2 cellular contexts compared by ENCODE assay signal in the genomic region with DNA sequence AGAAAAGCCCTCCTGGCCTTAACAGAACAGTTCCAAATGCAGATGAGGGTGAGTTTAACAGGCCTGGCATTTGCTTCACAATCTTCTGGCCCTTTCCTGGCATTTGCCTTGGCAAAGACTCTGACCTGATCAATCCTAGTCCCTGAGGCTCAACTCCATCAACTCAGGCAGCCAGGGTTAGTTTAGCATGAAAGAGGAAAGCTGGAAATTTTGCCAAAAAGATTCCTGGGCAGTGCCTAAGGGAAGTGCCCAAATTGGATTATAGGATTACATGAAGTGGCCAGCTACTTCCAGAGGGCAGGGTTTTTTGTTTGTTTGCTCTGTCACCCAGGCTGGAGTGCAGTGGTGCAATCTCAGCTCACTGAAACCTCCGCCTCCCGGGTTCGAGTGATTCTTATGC.
TF ChIP-seq lines count a peak whose summit lies in the region.

No MANE protein-coding gene starts in this region.

TF ChIP-seq in A549, 52 proteins besides CTCF, POLR2A, EP300 and RAD21:
- TF ChIP-seq ZFP36 (IDR thresholded peaks at IDR 0.05; ENCODE audit: borderline replicate concordance, partially characterized antibody) (no peak), RCOR1 (IDR thresholded peaks at IDR 0.05; ENCODE audit: low read depth, low read length) (no peak), NPAS2 (CRISPR knock-in tag; IDR thresholded peaks at IDR 0.05; ENCODE audit: borderline replicate concordance) (no peak), CBX2 (IDR thresholded peaks at IDR 0.05; ENCODE audit: borderline replicate concordance, low read depth) (no peak)
- TF ChIP-seq, protein P1, sequence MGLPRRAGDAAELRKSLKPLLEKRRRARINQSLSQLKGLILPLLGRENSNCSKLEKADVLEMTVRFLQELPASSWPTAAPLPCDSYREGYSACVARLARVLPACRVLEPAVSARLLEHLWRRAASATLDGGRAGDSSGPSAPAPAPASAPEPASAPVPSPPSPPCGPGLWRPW (IDR thresholded peaks at IDR 0.05): no peak

TF ChIP-seq in GM23338, 12 proteins besides CTCF, POLR2A, EP300 and RAD21:
- TF ChIP-seq JUNB (IDR thresholded peaks at IDR 0.05; ENCODE audit: unreplicated experiment) (no peak), CREB1 (CRISPR knock-in tag; IDR thresholded peaks at IDR 0.05; ENCODE audit: low read depth) (no peak), EZH2 (IDR thresholded peaks at IDR 0.05; ENCODE audit: low read depth, unreplicated experiment) (no peak), EZH2phosphoT487 (IDR thresholded peaks at IDR 0.05; ENCODE audit: unreplicated experiment) (no peak), POLR2AphosphoS5 (IDR thresholded peaks at IDR 0.05; ENCODE audit: low read depth) (no peak), NANOG (IDR thresholded peaks at IDR 0.05; ENCODE audit: borderline replicate concordance) (no peak), ZNF331 (CRISPR knock-in tag; IDR thresholded peaks at IDR 0.05; ENCODE audit: low read depth) (no peak), ZNF114 (CRISPR knock-in tag; IDR thresholded peaks at IDR 0.05) (no peak)
- TF ChIP-seq, protein P2, sequence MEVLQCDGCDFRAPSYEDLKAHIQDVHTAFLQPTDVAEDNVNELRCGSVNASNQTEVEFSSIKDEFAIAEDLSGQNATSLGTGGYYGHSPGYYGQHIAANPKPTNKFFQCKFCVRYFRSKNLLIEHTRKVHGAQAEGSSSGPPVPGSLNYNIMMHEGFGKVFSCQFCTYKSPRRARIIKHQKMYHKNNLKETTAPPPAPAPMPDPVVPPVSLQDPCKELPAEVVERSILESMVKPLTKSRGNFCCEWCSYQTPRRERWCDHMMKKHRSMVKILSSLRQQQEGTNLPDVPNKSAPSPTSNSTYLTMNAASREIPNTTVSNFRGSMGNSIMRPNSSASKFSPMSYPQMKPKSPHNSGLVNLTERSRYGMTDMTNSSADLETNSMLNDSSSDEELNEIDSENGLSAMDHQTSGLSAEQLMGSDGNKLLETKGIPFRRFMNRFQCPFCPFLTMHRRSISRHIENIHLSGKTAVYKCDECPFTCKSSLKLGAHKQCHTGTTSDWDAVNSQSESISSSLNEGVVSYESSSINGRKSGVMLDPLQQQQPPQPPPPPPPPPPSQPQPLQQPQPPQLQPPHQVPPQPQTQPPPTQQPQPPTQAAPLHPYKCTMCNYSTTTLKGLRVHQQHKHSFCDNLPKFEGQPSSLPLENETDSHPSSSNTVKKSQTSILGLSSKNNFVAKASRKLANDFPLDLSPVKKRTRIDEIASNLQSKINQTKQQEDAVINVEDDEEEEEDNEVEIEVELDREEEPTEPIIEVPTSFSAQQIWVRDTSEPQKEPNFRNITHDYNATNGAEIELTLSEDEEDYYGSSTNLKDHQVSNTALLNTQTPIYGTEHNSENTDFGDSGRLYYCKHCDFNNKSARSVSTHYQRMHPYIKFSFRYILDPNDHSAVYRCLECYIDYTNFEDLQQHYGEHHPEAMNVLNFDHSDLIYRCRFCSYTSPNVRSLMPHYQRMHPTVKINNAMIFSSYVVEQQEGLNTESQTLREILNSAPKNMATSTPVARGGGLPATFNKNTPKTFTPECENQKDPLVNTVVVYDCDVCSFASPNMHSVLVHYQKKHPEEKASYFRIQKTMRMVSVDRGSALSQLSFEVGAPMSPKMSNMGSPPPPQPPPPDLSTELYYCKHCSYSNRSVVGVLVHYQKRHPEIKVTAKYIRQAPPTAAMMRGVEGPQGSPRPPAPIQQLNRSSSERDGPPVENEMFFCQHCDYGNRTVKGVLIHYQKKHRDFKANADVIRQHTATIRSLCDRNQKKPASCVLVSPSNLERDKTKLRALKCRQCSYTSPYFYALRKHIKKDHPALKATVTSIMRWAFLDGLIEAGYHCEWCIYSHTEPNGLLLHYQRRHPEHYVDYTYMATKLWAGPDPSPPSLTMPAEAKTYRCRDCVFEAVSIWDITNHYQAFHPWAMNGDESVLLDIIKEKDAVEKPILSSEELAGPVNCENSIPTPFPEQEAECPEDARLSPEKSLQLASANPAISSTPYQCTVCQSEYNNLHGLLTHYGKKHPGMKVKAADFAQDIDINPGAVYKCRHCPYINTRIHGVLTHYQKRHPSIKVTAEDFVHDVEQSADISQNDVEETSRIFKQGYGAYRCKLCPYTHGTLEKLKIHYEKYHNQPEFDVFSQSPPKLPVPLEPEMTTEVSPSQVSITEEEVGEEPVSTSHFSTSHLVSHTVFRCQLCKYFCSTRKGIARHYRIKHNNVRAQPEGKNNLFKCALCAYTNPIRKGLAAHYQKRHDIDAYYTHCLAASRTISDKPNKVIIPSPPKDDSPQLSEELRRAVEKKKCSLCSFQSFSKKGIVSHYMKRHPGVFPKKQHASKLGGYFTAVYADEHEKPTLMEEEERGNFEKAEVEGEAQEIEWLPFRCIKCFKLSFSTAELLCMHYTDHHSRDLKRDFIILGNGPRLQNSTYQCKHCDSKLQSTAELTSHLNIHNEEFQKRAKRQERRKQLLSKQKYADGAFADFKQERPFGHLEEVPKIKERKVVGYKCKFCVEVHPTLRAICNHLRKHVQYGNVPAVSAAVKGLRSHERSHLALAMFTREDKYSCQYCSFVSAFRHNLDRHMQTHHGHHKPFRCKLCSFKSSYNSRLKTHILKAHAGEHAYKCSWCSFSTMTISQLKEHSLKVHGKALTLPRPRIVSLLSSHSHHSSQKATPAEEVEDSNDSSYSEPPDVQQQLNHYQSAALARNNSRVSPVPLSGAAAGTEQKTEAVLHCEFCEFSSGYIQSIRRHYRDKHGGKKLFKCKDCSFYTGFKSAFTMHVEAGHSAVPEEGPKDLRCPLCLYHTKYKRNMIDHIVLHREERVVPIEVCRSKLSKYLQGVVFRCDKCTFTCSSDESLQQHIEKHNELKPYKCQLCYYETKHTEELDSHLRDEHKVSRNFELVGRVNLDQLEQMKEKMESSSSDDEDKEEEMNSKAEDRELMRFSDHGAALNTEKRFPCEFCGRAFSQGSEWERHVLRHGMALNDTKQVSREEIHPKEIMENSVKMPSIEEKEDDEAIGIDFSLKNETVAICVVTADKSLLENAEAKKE (CRISPR knock-in tag; IDR thresholded peaks at IDR 0.05): no peak
- TF ChIP-seq, protein P3, sequence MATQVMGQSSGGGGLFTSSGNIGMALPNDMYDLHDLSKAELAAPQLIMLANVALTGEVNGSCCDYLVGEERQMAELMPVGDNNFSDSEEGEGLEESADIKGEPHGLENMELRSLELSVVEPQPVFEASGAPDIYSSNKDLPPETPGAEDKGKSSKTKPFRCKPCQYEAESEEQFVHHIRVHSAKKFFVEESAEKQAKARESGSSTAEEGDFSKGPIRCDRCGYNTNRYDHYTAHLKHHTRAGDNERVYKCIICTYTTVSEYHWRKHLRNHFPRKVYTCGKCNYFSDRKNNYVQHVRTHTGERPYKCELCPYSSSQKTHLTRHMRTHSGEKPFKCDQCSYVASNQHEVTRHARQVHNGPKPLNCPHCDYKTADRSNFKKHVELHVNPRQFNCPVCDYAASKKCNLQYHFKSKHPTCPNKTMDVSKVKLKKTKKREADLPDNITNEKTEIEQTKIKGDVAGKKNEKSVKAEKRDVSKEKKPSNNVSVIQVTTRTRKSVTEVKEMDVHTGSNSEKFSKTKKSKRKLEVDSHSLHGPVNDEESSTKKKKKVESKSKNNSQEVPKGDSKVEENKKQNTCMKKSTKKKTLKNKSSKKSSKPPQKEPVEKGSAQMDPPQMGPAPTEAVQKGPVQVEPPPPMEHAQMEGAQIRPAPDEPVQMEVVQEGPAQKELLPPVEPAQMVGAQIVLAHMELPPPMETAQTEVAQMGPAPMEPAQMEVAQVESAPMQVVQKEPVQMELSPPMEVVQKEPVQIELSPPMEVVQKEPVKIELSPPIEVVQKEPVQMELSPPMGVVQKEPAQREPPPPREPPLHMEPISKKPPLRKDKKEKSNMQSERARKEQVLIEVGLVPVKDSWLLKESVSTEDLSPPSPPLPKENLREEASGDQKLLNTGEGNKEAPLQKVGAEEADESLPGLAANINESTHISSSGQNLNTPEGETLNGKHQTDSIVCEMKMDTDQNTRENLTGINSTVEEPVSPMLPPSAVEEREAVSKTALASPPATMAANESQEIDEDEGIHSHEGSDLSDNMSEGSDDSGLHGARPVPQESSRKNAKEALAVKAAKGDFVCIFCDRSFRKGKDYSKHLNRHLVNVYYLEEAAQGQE (IDR thresholded peaks at IDR 0.05; ENCODE audit: unreplicated experiment): no peak
